ENCODE assay signal across 22 cellular contexts in the genomic region with DNA sequence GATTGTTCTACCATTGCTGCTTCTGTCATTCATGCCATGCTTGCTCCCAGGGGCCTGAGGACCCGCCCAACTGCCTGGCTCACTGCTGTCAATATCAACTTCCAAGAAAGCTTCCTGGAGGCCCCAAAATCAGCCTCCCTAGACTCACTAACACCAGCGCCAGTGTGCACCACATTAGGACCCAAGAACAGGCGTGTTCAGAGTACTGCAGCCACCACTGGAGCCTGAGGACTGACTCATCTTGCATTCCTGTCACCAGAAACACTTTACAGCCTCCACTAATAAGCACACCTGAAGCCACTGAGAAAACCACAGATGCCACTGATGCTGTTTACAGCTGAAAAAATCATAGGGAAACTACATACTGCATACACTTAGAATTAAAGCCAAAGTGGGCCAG.
A peak's percentile ranks its signal among the peaks of the same experiment; 100 is the strongest.
DNase-seq lines count a peak whose midpoint lies in the region; FAIRE-seq and TF ChIP-seq lines count a peak whose summit lies in the region.
"Had no signal": no experiment of that assay in that cellular context is flagged by ENCODE, and none has a peak within 500 bp of the region (broad histone marks: within the 10 kb centered on the region; RNA-seq: fewer than 3 reads in every experiment).

No MANE protein-coding gene starts in this region.

- H3K27me3 ChIP-seq in esophagus muscularis mucosa (no peaks in the 10 kb centered on the region), H7 (ENCODE audit: control insufficient read depth, insufficient read depth, low read length) (no peaks in the 10 kb centered on the region)
- H3K27me3 ChIP-seq: BLaER1 treated with 17β-estradiol and CSF1 and Interleukin-3, amounts not matched to agents 10 nM and 100 nM had no signal

- TF ChIP-seq EP300 in esophagus muscularis mucosa (IDR thresholded peaks at IDR 0.05) = no peak

- no peak for FAIRE-seq in frontal cortex (lab: Jason Lieb, UNC)
- FAIRE-seq: A549, D721Med, G401.6, GM12891 had no signal

- no peaks in the 10 kb centered on the region for H3K36me3 ChIP-seq in esophagus muscularis mucosa
- no peaks in the 10 kb centered on the region for H3K36me3 ChIP-seq in H7 (replicated peaks; ENCODE audit: control insufficient read depth, insufficient read depth, low read length)
- H3K36me3 ChIP-seq: BLaER1 treated with 17β-estradiol and CSF1 and Interleukin-3, amounts not matched to agents 10 nM and 100 nM had no signal

- TF ChIP-seq POLR2A in esophagus muscularis mucosa (IDR thresholded peaks at IDR 0.05; ENCODE audit: low read depth) = no peak

- H3K4me3 ChIP-seq in esophagus muscularis mucosa = no peak overlapping the region
- no peak overlapping the region for H3K4me3 ChIP-seq in H7 (ENCODE audit: insufficient read depth, low read depth, low read length)
- H3K4me3 ChIP-seq: A549; BLaER1 treated with 17β-estradiol and CSF1 and Interleukin-3, amounts not matched to agents 10 nM and 100 nM had no signal

- H3K9me3 ChIP-seq in esophagus muscularis mucosa = no peaks in the 10 kb centered on the region
- H3K9me3 ChIP-seq: Caco-2 had no signal

- intact Hi-C loops in esophagus muscularis mucosa (cut with DNase I) = no loop called here

- WGBS in esophagus muscularis mucosa = 91% methylated on average over 3 of the region's 3 CpGs

- no peak for TF ChIP-seq CTCF in esophagus muscularis mucosa (IDR thresholded peaks at IDR 0.05)

- DNase-seq in M059J (ENCODE audit: low read depth) (peak; percentile 52), SW480 (ENCODE audit: low spot score) (peak; percentile 17), esophagus muscularis mucosa (ENCODE audit: extremely low spot score) (peak; percentile 72), kidney tubule cell (ENCODE audit: low spot score) (peak; percentile 19), NCI-H2107 (lab: John Stamatoyannopoulos, UW) (no peak), frontal cortex (ENCODE audit: low spot score in 2 of 2) (no peak), H7 (no peak), HuH-7.5 (ENCODE audit: low spot score) (no peak)
- DNase-seq: AML-193; Caco-2; Calu3; CD4-positive, alpha-beta T cell; CD8-positive, alpha-beta T cell; DMS79 treated with DMSO at 0.1 percent for 48 hours; GF-D8 had no signal

- H3K4me1 ChIP-seq in esophagus muscularis mucosa = no peaks in the 10 kb centered on the region
- H3K4me1 ChIP-seq: A549; BLaER1 treated with 17β-estradiol and CSF1 and Interleukin-3, amounts not matched to agents 10 nM and 100 nM; Caco-2 had no signal

- H3K27ac ChIP-seq in esophagus muscularis mucosa (replicated peaks in 1 of 4) = no peak overlapping the region
- H3K27ac ChIP-seq: 22Rv1; A549; BLaER1 treated with 17β-estradiol and CSF1 and Interleukin-3, amounts not matched to agents 10 nM and 100 nM; C4-2B had no signal

Comparison
In these comparisons a context has a peak if more than half of its experiments do, and no peak if none do; other contexts are left out.
1. DNase-seq: peak in M059J (single experiment), SW480 (single experiment), esophagus muscularis mucosa (single experiment) and kidney tubule cell (single experiment); none in NCI-H2107 (single experiment), frontal cortex (0 of 2), H7 (single experiment) and HuH-7.5 (single experiment).